ENCODE assay signal across 13 cellular contexts in the genomic region with DNA sequence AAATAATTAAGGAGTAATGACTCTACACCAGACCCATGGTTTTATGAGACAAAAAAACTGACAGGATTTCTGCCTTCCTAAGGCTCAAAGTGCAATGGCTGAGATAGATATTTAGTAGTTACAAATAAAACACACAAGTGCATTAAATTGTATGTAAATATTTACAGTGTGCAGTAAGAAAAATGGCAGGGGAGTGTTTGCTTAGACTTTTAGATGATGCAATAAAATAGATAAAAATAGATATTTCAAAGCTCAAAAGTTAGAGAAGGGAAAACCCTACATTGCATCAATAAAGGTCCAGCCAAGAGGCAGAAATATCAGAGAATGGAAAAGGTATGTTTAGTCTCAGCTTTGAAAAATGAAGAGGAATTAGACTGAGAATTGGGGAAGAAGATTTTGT.
DNase-seq lines count a peak whose midpoint lies in the region; ATAC-seq and TF ChIP-seq lines count a peak whose summit lies in the region.
"Had no signal": no experiment of that assay in that cellular context is flagged by ENCODE, and none has a peak within 500 bp of the region (broad histone marks: within the 10 kb centered on the region; RNA-seq: fewer than 3 reads in every experiment).

No MANE protein-coding gene starts in this region.

- BruUV-seq in PC-9 (replicated peaks; lab: Mats Ljungman, UMichigan), result no TSS peak

- H3K27ac ChIP-seq in PC-9 (no peak overlapping the region), GM23248 (no peak overlapping the region), WERI-Rb-1 (no peak overlapping the region)

- DNase-seq in DMS53 (lab: John Stamatoyannopoulos, UW) (peak; percentile 40), DMS53 treated with DMSO at 0.1 percent for 48 hours (lab: John Stamatoyannopoulos, UW; ENCODE audit: unreplicated experiment) (no peak), HT-29 (ENCODE audit: low spot score) (peak; percentile 14), mucosa of descending colon (no peak), PC-9 (no peak), GM23248 (no peak), WERI-Rb-1 (no peak)
- DNase-seq in activated naive CD8-positive, alpha-beta T cell treated with anti-CD3 and anti-CD28 coated beads for 36 hours, result no peak
- DNase-seq: 8988T, amygdala, foreskin melanocyte, MG63, NCI-H2081 treated with DMSO at 0.1 percent for 48 hours had no signal

- H3K79me2 ChIP-seq in PC-9 (ENCODE audit: low read depth) (no peaks in the 10 kb centered on the region), GM23248 (ENCODE audit: insufficient read depth) (no peaks in the 10 kb centered on the region)

- POLR2A ChIA-PET in PC-9 (lab: Charles Lee; ENCODE audit: unreplicated experiment), result no interaction called here

- H3K4me1 ChIP-seq in mucosa of descending colon (ENCODE audit: low read depth), result peaks cover 7% of the 10 kb centered on the region
- no peaks in the 10 kb centered on the region for H3K4me1 ChIP-seq in PC-9 (replicated peaks; ENCODE audit: insufficient read depth)
- H3K4me1 ChIP-seq in GM23248 (ENCODE audit: insufficient read depth), result no peaks in the 10 kb centered on the region

- H3K4me3 Mint-ChIP-seq in activated naive CD8-positive, alpha-beta T cell treated with anti-CD3 and anti-CD28 coated beads for 36 hours, result no peak overlapping the region

- H4K20me1 ChIP-seq in PC-9 (ENCODE audit: insufficient read depth), result no peaks in the 10 kb centered on the region
- no peaks in the 10 kb centered on the region for H4K20me1 ChIP-seq in GM23248 (ENCODE audit: insufficient read depth)

- H3K9ac ChIP-seq in GM23248, result no peak overlapping the region

- H3K36me3 ChIP-seq in mucosa of descending colon (ENCODE audit: low read depth) (no peaks in the 10 kb centered on the region), PC-9 (ENCODE audit: low read depth) (no peaks in the 10 kb centered on the region), GM23248 (ENCODE audit: low read depth) (no peaks in the 10 kb centered on the region), WERI-Rb-1 (no peaks in the 10 kb centered on the region)
- H3K36me3 ChIP-seq: MG63 had no signal

- in situ Hi-C loops in GM23248 (cut with MboI), result no loop called here

- H3K27ac Mint-ChIP-seq in activated naive CD8-positive, alpha-beta T cell treated with anti-CD3 and anti-CD28 coated beads for 36 hours, result peak overlapping the region; percentile 80

- no peaks in the 10 kb centered on the region for H3K27me3 ChIP-seq in PC-9 (ENCODE audit: insufficient read depth, low read depth)
- no peaks in the 10 kb centered on the region for H3K27me3 ChIP-seq in GM23248 (replicated peaks; ENCODE audit: insufficient read depth)
- H3K27me3 ChIP-seq in WERI-Rb-1 (ENCODE audit: insufficient read depth, low read depth, severe bottlenecking), result no peaks in the 10 kb centered on the region
- H3K27me3 ChIP-seq: MG63 had no signal

- peaks cover 1% of the 10 kb centered on the region for H3K9me3 Mint-ChIP-seq in activated naive CD8-positive, alpha-beta T cell treated with anti-CD3 and anti-CD28 coated beads for 36 hours

- no peaks in the 10 kb centered on the region for H3K9me3 ChIP-seq in mucosa of descending colon
- no peaks in the 10 kb centered on the region for H3K9me3 ChIP-seq in PC-9 (ENCODE audit: insufficient read depth, low read depth)
- no peaks in the 10 kb centered on the region for H3K9me3 ChIP-seq in GM23248 (ENCODE audit: low read depth)
- no peaks in the 10 kb centered on the region for H3K9me3 ChIP-seq in WERI-Rb-1 (ENCODE audit: severe bottlenecking)
- H3K9me3 ChIP-seq: MG63 had no signal

- H3K9me2 ChIP-seq in PC-9 (ENCODE audit: insufficient read depth), result no peaks in the 10 kb centered on the region
- H3K9me2 ChIP-seq in GM23248 (ENCODE audit: insufficient read depth), result no peaks in the 10 kb centered on the region

- TF ChIP-seq CTCF in mucosa of descending colon (IDR thresholded peaks at IDR 0.05) (no peak), PC-9 (conservative IDR thresholded peaks at IDR 0.05) (no peak), WERI-Rb-1 (IDR thresholded peaks at IDR 0.05; ENCODE audit: low read depth, low read length) (no peak)

- no peak overlapping the region for H2AFZ ChIP-seq in PC-9
- no peak overlapping the region for H2AFZ ChIP-seq in GM23248

- no peaks in the 10 kb centered on the region for H3K27me3 Mint-ChIP-seq in activated naive CD8-positive, alpha-beta T cell treated with anti-CD3 and anti-CD28 coated beads for 36 hours

- peaks cover 24% of the 10 kb centered on the region for H3K4me1 Mint-ChIP-seq in activated naive CD8-positive, alpha-beta T cell treated with anti-CD3 and anti-CD28 coated beads for 36 hours

- H3F3A ChIP-seq in PC-9 (ENCODE audit: insufficient read depth, low read depth) (no peaks in the 10 kb centered on the region), GM23248 (ENCODE audit: insufficient read depth) (no peaks in the 10 kb centered on the region)

- intact Hi-C loops in mucosa of descending colon (cut with DNase I, micrococcal nuclease) (no loop called here), PC-9 (cut with micrococcal nuclease; ENCODE audit: unreplicated experiment) (no loop called here)

- peak; percentile 35 for ATAC-seq in mucosa of descending colon

- peaks cover 3% of the 10 kb centered on the region for H3K36me3 Mint-ChIP-seq in activated naive CD8-positive, alpha-beta T cell treated with anti-CD3 and anti-CD28 coated beads for 36 hours

- H3K4me3 ChIP-seq in mucosa of descending colon (no peak overlapping the region), PC-9 (no peak overlapping the region), GM23248 (no peak overlapping the region), WERI-Rb-1 (ENCODE audit: low read depth, low read length) (no peak overlapping the region)
- H3K4me3 ChIP-seq: MG63 had no signal

- H3K4me2 ChIP-seq in PC-9 (no peak overlapping the region), GM23248 (ENCODE audit: unreplicated experiment) (no peak overlapping the region)

- CTCF ChIA-PET in PC-9 (lab: Charles Lee), result no interaction called here

Comparison
In these comparisons a context has a peak if more than half of its experiments do, and no peak if none do; other contexts are left out.
1. DNase-seq: peak in DMS53 (single experiment) and HT-29 (single experiment); none in DMS53 treated with DMSO at 0.1 percent for 48 hours (single experiment), activated naive CD8-positive, alpha-beta T cell treated with anti-CD3 and anti-CD28 coated beads for 36 hours (single experiment), mucosa of descending colon (0 of 3), PC-9 (0 of 2), GM23248 (single experiment) and WERI-Rb-1 (single experiment).